In genomic region chr1:185401019-185401418, GRCh38 we compare ENCODE assay signal across 1 cellular context.
TF ChIP-seq lines count a peak whose summit lies in the region.

No MANE protein-coding gene starts in this region.

TF ChIP-seq in IMR-90, 13 proteins besides CTCF, POLR2A, EP300 and RAD21 (continued from another document):
- TF ChIP-seq, protein P1, sequence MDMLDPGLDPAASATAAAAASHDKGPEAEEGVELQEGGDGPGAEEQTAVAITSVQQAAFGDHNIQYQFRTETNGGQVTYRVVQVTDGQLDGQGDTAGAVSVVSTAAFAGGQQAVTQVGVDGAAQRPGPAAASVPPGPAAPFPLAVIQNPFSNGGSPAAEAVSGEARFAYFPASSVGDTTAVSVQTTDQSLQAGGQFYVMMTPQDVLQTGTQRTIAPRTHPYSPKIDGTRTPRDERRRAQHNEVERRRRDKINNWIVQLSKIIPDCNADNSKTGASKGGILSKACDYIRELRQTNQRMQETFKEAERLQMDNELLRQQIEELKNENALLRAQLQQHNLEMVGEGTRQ (IDR thresholded peaks at IDR 0.05; ENCODE audit: low read depth, low read length): no peak
- TF ChIP-seq NFE2L2 (IDR thresholded peaks at IDR 0.05; ENCODE audit: low read depth, low read length) (no peak), CEBPB (IDR thresholded peaks at IDR 0.05; ENCODE audit: low read depth, low read length) (no peak)
